In the genomic region with DNA sequence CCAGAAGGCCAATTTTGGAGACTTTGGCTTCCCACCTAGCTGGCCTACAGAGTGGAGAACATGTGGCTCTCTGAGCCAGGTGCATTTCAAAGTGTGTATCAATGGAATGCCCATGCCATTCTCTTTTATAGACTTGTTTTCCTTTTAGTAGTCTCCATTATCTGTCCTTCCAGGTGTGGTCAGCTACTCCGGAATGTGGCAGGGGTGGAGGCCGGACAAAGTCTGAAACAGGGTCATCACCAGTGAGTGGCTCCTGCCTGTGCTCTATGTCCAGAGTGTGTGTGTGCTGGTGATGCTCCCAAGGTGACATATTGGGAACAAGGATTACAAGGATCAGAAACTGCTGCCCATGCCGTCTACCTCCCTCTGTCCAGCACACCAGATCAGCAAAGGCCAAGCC, we compare ENCODE assay signal across 27 cellular contexts. TPM values are rescaled to one million over a fixed set of nuclear protein-coding genes. Genes with fewer than 3 reads are reported as not detected.
"Had no signal": no experiment of that assay in that cellular context is flagged by ENCODE, and none has a peak within 500 bp of the region (broad histone marks: within the 10 kb centered on the region; RNA-seq: fewer than 3 reads in every experiment).

No MANE protein-coding gene starts in this region.

- H3K9me3 Mint-ChIP-seq: memory B cell; naive thymus-derived CD4-positive, alpha-beta T cell; nephron; stimulated activated effector memory CD8-positive, alpha-beta T cell treated with anti-CD3 and anti-CD28 coated beads, Interleukin-12 subunit alpha, Interleukin-12 subunit beta, amount 100 ng/mL, for 72 hours had no signal

- ATAC-seq: foreskin keratinocyte; heart right ventricle; left lobe of liver; naive thymus-derived CD4-positive, alpha-beta T cell; right lobe of liver; stimulated activated effector memory CD8-positive, alpha-beta T cell treated with anti-CD3 and anti-CD28 coated beads, Interleukin-12 subunit alpha, Interleukin-12 subunit beta, amount 100 ng/mL, for 72 hours had no signal

- DNase-seq: dorsolateral prefrontal cortex; effector CD8-positive, alpha-beta T cell; foreskin keratinocyte; glutamatergic neuron; heart right ventricle; hypothalamus; naive thymus-derived CD4-positive, alpha-beta T cell; retina; right lobe of liver; stimulated activated CD4-positive, alpha-beta T cell treated with anti-CD3 and anti-CD28 coated beads, Interleukin-12 subunit alpha, Interleukin-12 subunit beta, amount 100 ng/mL, for 4 hours; stimulated activated CD4-positive, alpha-beta T cell treated with anti-CD3 and anti-CD28 coated beads, Interleukin-1b, Interleukin-23, amount 100 ng/mL, for 48 hours; stimulated activated CD4-positive, alpha-beta T cell treated with anti-CD3 and anti-CD28 coated beads, Interleukin-4, amount 100 ng/mL, for 24 hours; stimulated activated naive CD4-positive, alpha-beta T cell treated with Interleukin-2 at 50 U/mL for 16 hours; stomach; testis; tibial artery; upper lobe of left lung had no signal

- H3K4me3 ChIP-seq: cardiac muscle cell, dorsolateral prefrontal cortex, esophagus muscularis mucosa, heart right ventricle, lung, neural progenitor cell, right lobe of liver, smooth muscle cell, stomach, testis, tibial artery, upper lobe of left lung had no signal

- H3K9ac ChIP-seq: neural progenitor cell had no signal

- H3K36me3 ChIP-seq: cardiac muscle cell, esophagus muscularis mucosa, heart right ventricle, neural progenitor cell, right lobe of liver, stomach, tibial artery, upper lobe of left lung had no signal

- H3K27ac ChIP-seq: cardiac muscle cell, dorsolateral prefrontal cortex, esophagus muscularis mucosa, foreskin keratinocyte, heart right ventricle, neural progenitor cell, right lobe of liver, stomach, testis, tibial artery, upper lobe of left lung had no signal

- H3K36me3 Mint-ChIP-seq: memory B cell; neural progenitor cell; stimulated activated effector memory CD8-positive, alpha-beta T cell treated with anti-CD3 and anti-CD28 coated beads, Interleukin-12 subunit alpha, Interleukin-12 subunit beta, amount 100 ng/mL, for 72 hours had no signal

- H3K27me3 ChIP-seq: cardiac muscle cell, dorsolateral prefrontal cortex, esophagus muscularis mucosa, heart right ventricle, right lobe of liver, testis, tibial artery, upper lobe of left lung had no signal

- H3K4me3 Mint-ChIP-seq: memory B cell; naive thymus-derived CD4-positive, alpha-beta T cell; nephron; neural progenitor cell; stimulated activated effector memory CD8-positive, alpha-beta T cell treated with anti-CD3 and anti-CD28 coated beads, Interleukin-12 subunit alpha, Interleukin-12 subunit beta, amount 100 ng/mL, for 72 hours had no signal

- H3K27ac Mint-ChIP-seq: memory B cell; naive thymus-derived CD4-positive, alpha-beta T cell; nephron; neural progenitor cell; stimulated activated effector memory CD8-positive, alpha-beta T cell treated with anti-CD3 and anti-CD28 coated beads, Interleukin-12 subunit alpha, Interleukin-12 subunit beta, amount 100 ng/mL, for 72 hours had no signal

- H3K9me3 ChIP-seq: esophagus muscularis mucosa, heart right ventricle, right lobe of liver, stomach, testis, tibial artery, upper lobe of left lung had no signal

RNA-seq across cellular contexts. Expression of gene TMEM220, which starts 3.8 kb away (rescaled TPM):
- total RNA-seq: epithelial cell of proximal tubule had no signal
